ENCODE assay signal across 13 cellular contexts in the genomic region with DNA sequence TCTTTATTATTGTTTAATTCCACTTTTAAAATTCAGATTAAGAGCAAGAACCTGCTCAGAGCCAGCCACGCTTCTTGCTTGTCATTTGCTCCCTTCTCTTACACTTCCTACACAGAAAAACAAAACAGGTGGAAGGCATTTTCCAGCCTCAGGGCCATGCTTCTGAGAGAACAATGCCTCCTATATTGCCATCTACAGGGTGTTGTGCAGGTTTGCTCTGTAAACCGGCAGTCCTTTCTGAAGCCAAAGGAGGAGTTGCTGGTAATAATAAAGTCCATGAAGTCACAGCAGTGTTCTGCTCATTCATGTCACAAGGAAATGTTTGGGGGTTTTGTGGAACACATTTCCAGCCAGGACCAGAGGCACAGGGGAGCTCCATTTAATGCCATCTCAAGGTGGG. TPM values are rescaled to one million over a fixed set of nuclear protein-coding genes. Genes with fewer than 3 reads are reported as not detected.
DNase-seq lines count a peak whose midpoint lies in the region; ATAC-seq, FAIRE-seq and TF ChIP-seq lines count a peak whose summit lies in the region.
"Had no signal": no experiment of that assay in that cellular context is flagged by ENCODE, and none has a peak within 500 bp of the region (broad histone marks: within the 10 kb centered on the region; RNA-seq: fewer than 3 reads in every experiment).

No MANE protein-coding gene starts in this region.

- no peaks in the 10 kb centered on the region for H3K9me3 ChIP-seq in A549
- no peaks in the 10 kb centered on the region for H3K9me3 ChIP-seq in mucosa of rectum (ENCODE audit: control insufficient read depth in 2 of 2, low read length in 2 of 2)
- H3K9me3 ChIP-seq: thyroid gland had no signal

- H3K9me3 Mint-ChIP-seq in HFFc6: no peaks in the 10 kb centered on the region
- H3K9me3 Mint-ChIP-seq in stimulated activated effector memory CD8-positive, alpha-beta T cell treated with anti-CD3 and anti-CD28 coated beads, Interleukin-12 subunit alpha, Interleukin-12 subunit beta, amount 100 ng/mL, for 72 hours: no peaks in the 10 kb centered on the region

- H3K9ac ChIP-seq in mucosa of rectum (ENCODE audit: low read depth in 1 of 2, low read length in 2 of 2): peak overlapping the region; percentile 38 to 60

- no peaks in the 10 kb centered on the region for H3K27me3 ChIP-seq in mucosa of rectum (ENCODE audit: control insufficient read depth in 2 of 2, insufficient read depth in 2 of 2, low read length in 2 of 2)
- H3K27me3 ChIP-seq: thyroid gland had no signal

- H3K4me2 ChIP-seq in A549: no peak overlapping the region

- TF ChIP-seq POLR2A in A549 (IDR thresholded peaks at IDR 0.05; ENCODE audit: low read length): no peak

- H3K27ac ChIP-seq in A549 (no peak overlapping the region), mucosa of rectum (ENCODE audit: low read depth in 2 of 2, low read length in 2 of 2) (peak overlapping the region; percentile 83)
- H3K27ac ChIP-seq: thyroid gland had no signal

- CTCF ChIA-PET in A549 (lab: Yijun Ruan, JAX): no interaction called here

- POLR2A ChIA-PET in A549 (lab: Yijun Ruan, JAX): no interaction called here

- H3K4me3 ChIP-seq in A549 (no peak overlapping the region), mucosa of rectum (ENCODE audit: low read length in 2 of 2) (no peak overlapping the region)
- H3K4me3 ChIP-seq: thyroid gland had no signal

- TF ChIP-seq EP300 in A549 (IDR thresholded peaks at IDR 0.05): no peak

- no peak overlapping the region for H3K27ac Mint-ChIP-seq in HFFc6
- no peak overlapping the region for H3K27ac Mint-ChIP-seq in stimulated activated effector memory CD8-positive, alpha-beta T cell treated with anti-CD3 and anti-CD28 coated beads, Interleukin-12 subunit alpha, Interleukin-12 subunit beta, amount 100 ng/mL, for 72 hours
- H3K27ac Mint-ChIP-seq: activated CD8-positive, alpha-beta memory T cell treated with anti-CD3 and anti-CD28 coated beads, Interleukin-2, amount 10 ng/mL, durations not matched to agents 7 days and 5 days had no signal

- TF ChIP-seq CTCF in A549 (IDR thresholded peaks at IDR 0.05): no peak
- TF ChIP-seq CTCF in HFFc6 (IDR thresholded peaks at IDR 0.05): 0 out of 2 replicates have a peak, but pooled peaks have one; percentile 11

- peaks cover 12% of the 10 kb centered on the region for H3K27me3 Mint-ChIP-seq in HFFc6 (ENCODE audit: insufficient read depth)

- ATAC-seq in A549: peak; percentile 30 to 72; a peak in 3 of 6 replicates
- ATAC-seq in stimulated activated effector memory CD8-positive, alpha-beta T cell treated with anti-CD3 and anti-CD28 coated beads, Interleukin-12 subunit alpha, Interleukin-12 subunit beta, amount 100 ng/mL, for 72 hours: no peak
- ATAC-seq: activated CD8-positive, alpha-beta memory T cell treated with anti-CD3 and anti-CD28 coated beads, Interleukin-2, amount 10 ng/mL, durations not matched to agents 7 days and 5 days had no signal

- FAIRE-seq in A549 (lab: Jason Lieb, UNC): no peak
- FAIRE-seq in HTR-8/SVneo (lab: Jason Lieb, UNC): no peak
- FAIRE-seq: endothelial cell of umbilical vein, TTC549 had no signal

- no peaks in the 10 kb centered on the region; the same call in 1 of the 2 replicates for H3K4me1 Mint-ChIP-seq in HFFc6 (ENCODE audit: low read depth)
- H3K4me1 Mint-ChIP-seq in stimulated activated effector memory CD8-positive, alpha-beta T cell treated with anti-CD3 and anti-CD28 coated beads, Interleukin-12 subunit alpha, Interleukin-12 subunit beta, amount 100 ng/mL, for 72 hours: no peaks in the 10 kb centered on the region

- TF ChIP-seq RAD21 in A549 (conservative IDR thresholded peaks at IDR 0.05 in 1 of 2, IDR thresholded peaks at IDR 0.05 in 1 of 2): no peak

- H3K36me3 Mint-ChIP-seq in HFFc6 (ENCODE audit: low read depth): no peaks in the 10 kb centered on the region
- no peaks in the 10 kb centered on the region for H3K36me3 Mint-ChIP-seq in stimulated activated effector memory CD8-positive, alpha-beta T cell treated with anti-CD3 and anti-CD28 coated beads, Interleukin-12 subunit alpha, Interleukin-12 subunit beta, amount 100 ng/mL, for 72 hours
- H3K36me3 Mint-ChIP-seq: activated CD8-positive, alpha-beta memory T cell treated with anti-CD3 and anti-CD28 coated beads, Interleukin-2, amount 10 ng/mL, durations not matched to agents 7 days and 5 days had no signal

- H3K4me3 Mint-ChIP-seq in HFFc6: no peak overlapping the region
- no peak overlapping the region for H3K4me3 Mint-ChIP-seq in stimulated activated effector memory CD8-positive, alpha-beta T cell treated with anti-CD3 and anti-CD28 coated beads, Interleukin-12 subunit alpha, Interleukin-12 subunit beta, amount 100 ng/mL, for 72 hours
- H3K4me3 Mint-ChIP-seq: activated CD8-positive, alpha-beta memory T cell treated with anti-CD3 and anti-CD28 coated beads, Interleukin-2, amount 10 ng/mL, durations not matched to agents 7 days and 5 days had no signal

- DNase-seq in A549 (ENCODE audit: low read depth in 1 of 2, low spot score in 1 of 2) (no peak), HFFc6 (no peak), cerebellar cortex (ENCODE audit: low spot score) (peak; percentile 51), hepatic stellate cell (ENCODE audit: low spot score) (no peak), RPMI8226 (no peak), HTR-8/SVneo (ENCODE audit: insufficient read length, low spot score) (no peak)
- no peak for DNase-seq in stimulated activated effector memory CD8-positive, alpha-beta T cell treated with anti-CD3 and anti-CD28 coated beads, Interleukin-12 subunit alpha, Interleukin-12 subunit beta, amount 100 ng/mL, for 72 hours (ENCODE audit: low spot score in 2 of 2)
- DNase-seq: activated CD8-positive, alpha-beta memory T cell treated with anti-CD3 and anti-CD28 coated beads, Interleukin-2, amount 10 ng/mL, durations not matched to agents 7 days and 5 days; NCI-H2029; thyroid gland had no signal

- H3K36me3 ChIP-seq in mucosa of rectum (ENCODE audit: control insufficient read depth in 2 of 2, insufficient read depth in 2 of 2, low read length in 2 of 2): no peaks in the 10 kb centered on the region
- H3K36me3 ChIP-seq: thyroid gland had no signal

- no peaks in the 10 kb centered on the region for H3K4me1 ChIP-seq in A549
- H3K4me1 ChIP-seq in mucosa of rectum (ENCODE audit: control insufficient read depth in 2 of 2, insufficient read depth in 2 of 2, low read length in 2 of 2): peaks cover 15 to 25% of the 10 kb centered on the region in 2 donors
- H3K4me1 ChIP-seq: thyroid gland had no signal

- WGBS in A549 (ENCODE audit: missing lambda C conversion rate): 7% methylated on average over 2 of the region's 2 CpGs

TF ChIP-seq in A549, 52 proteins besides CTCF, POLR2A, EP300 and RAD21:
- TF ChIP-seq MYC (IDR thresholded peaks at IDR 0.05; ENCODE audit: borderline replicate concordance, low read length) (no peak), HDAC2 (IDR thresholded peaks at IDR 0.05) (no peak), GATA3 (IDR thresholded peaks at IDR 0.05; ENCODE audit: borderline replicate concordance) (no peak), NFE2L2 (conservative IDR thresholded peaks at IDR 0.05; ENCODE audit: low read length) (no peak), FOSB (CRISPR knock-in tag; IDR thresholded peaks at IDR 0.05) (no peak), CHD4 (IDR thresholded peaks at IDR 0.05; ENCODE audit: borderline replicate concordance) (no peak), ESRRA (IDR thresholded peaks at IDR 0.05; ENCODE audit: borderline replicate concordance, low read length) (no peak), HOXB5 (CRISPR knock-in tag; IDR thresholded peaks at IDR 0.05) (no peak), BHLHE40 (IDR thresholded peaks at IDR 0.05; ENCODE audit: low read depth, low read length) (no peak)
- TF ChIP-seq, protein P1, sequence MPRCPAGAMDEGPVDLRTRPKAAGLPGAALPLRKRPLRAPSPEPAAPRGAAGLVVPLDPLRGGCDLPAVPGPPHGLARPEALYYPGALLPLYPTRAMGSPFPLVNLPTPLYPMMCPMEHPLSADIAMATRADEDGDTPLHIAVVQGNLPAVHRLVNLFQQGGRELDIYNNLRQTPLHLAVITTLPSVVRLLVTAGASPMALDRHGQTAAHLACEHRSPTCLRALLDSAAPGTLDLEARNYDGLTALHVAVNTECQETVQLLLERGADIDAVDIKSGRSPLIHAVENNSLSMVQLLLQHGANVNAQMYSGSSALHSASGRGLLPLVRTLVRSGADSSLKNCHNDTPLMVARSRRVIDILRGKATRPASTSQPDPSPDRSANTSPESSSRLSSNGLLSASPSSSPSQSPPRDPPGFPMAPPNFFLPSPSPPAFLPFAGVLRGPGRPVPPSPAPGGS (IDR thresholded peaks at IDR 0.05): no peak
- TF ChIP-seq, protein P2, sequence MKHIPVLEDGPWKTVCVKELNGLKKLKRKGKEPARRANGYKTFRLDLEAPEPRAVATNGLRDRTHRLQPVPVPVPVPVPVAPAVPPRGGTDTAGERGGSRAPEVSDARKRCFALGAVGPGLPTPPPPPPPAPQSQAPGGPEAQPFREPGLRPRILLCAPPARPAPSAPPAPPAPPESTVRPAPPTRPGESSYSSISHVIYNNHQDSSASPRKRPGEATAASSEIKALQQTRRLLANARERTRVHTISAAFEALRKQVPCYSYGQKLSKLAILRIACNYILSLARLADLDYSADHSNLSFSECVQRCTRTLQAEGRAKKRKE (CRISPR knock-in tag; IDR thresholded peaks at IDR 0.05; ENCODE audit: low read depth): no peak

RNA-seq across cellular contexts. Expression of a gene that starts 16.1 kb away (rescaled TPM):
- polyA plus RNA-seq in A549 (2011; rRNA removed): 0.09 TPM in 1 of 2 replicates, not detected in the other
- polyA plus RNA-seq in A549 (2012; cell fraction: cytosol; rRNA removed): not detected in 2 replicates
- not detected in 2 replicates for polyA plus RNA-seq in A549 (2012; cell fraction: nucleus; rRNA removed)
- polyA plus RNA-seq in A549 (2017; fragmentation: RNase III; extraction: RNeasy Plus Mini Kit Qiagen cat#74134 plus additional on column Dnase treatment): 0.07 TPM in 1 of 3 replicates, not detected in the others
- 0.21 TPM in 1 of 2 replicates, not detected in the other for polyA minus RNA-seq in A549 (2011; rRNA and poly(A)+ RNA removed)
- total RNA-seq in HFFc6 (2021; fragmentation: NEBNext Ultra II Directional; extraction: Animal tissue kit (Norgen Biotek cat#: 25700)): 1 to 10 TPM in 4 of 6 experiments, under 1 TPM in 2; 0.91 to 1.5 (median 1.3) TPM
- total RNA-seq: endothelial cell of umbilical vein had no signal
- polyA plus RNA-seq: endothelial cell of umbilical vein had no signal

Comparison
In these comparisons a context has a peak if more than half of its experiments do, and no peak if none do; other contexts are left out.
1. H3K27ac ChIP-seq: peak in mucosa of rectum (2 of 2); none in A549 (0 of 2).